Comparison of ENCODE assay signal across 23 cellular contexts in the genomic region with DNA sequence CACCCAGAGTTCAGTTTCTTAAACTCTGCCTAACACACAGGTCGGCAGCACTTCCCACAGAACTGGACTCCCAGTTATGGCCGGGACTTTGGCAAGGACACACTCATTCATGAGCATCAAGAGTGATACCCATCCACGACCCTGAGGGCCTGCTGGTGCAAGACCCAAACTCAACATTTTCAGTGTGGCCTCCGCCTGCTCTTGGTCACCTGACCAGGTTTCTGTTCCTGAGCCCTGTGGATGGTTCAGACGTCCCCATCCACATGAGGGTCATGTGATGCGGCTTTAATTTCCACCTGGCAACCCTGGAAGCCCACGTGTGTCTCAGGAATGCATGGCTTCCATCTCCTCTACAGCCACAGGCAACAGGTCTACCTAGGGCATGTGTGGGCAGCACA.
"Had no signal": no experiment of that assay in that cellular context is flagged by ENCODE, and none has a peak within 500 bp of the region (broad histone marks: within the 10 kb centered on the region; RNA-seq: fewer than 3 reads in every experiment).

No MANE protein-coding gene starts in this region.

- H3K9ac ChIP-seq: parathyroid adenoma had no signal

- H3K4me3 ChIP-seq: body of pancreas, cardiac muscle cell, stomach, suprapubic skin, tibial nerve had no signal

- H3K27me3 ChIP-seq: body of pancreas, cardiac muscle cell, stomach, suprapubic skin, tibial nerve had no signal

- H3K9me3 Mint-ChIP-seq: activated B cell treated with CpG ODN at 0.5 μM for 24 hours; activated naive CD4-positive, alpha-beta T cell treated with anti-CD3 and anti-CD28 coated beads for 36 hours; activated T-cell treated with anti-CD3 and anti-CD28 coated beads, Interleukin-2, amount 50 U/mL, for 4 hours; nephron progenitor cell; T-helper 1 cell treated with Interleukin-12 subunit alpha and Interleukin-12 subunit beta and Interleukin-4 antibody, amounts not matched to agents 30 μg/mL and 1 μg/mL, for 36 hours had no signal

- DNase-seq: activated B cell treated with CpG ODN at 0.5 μM for 24 hours; activated CD4-positive, alpha-beta T cell treated with anti-CD3 and anti-CD28 coated beads, Interleukin-2, amount 50 U/mL, for 48 hours; activated CD8-positive, alpha-beta memory T cell treated with anti-CD3 and anti-CD28 coated beads, Interleukin-2, amount 50 U/mL, for 48 hours; activated naive CD4-positive, alpha-beta T cell treated with anti-CD3 and anti-CD28 coated beads for 36 hours; activated T-cell treated with anti-CD3 and anti-CD28 coated beads, Interleukin-2, amount 50 U/mL, for 4 hours; anterior cingulate cortex; effector CD4-positive, alpha-beta T cell; foreskin fibroblast; immature natural killer cell; kidney glomerular epithelial cell; nephron progenitor cell; nucleus accumbens; stimulated activated CD4-positive, alpha-beta T cell treated with anti-CD3 and anti-CD28 coated beads, Interleukin-4, amount 100 ng/mL, for 4 hours; stomach; T1000 had no signal

- H2AFZ ChIP-seq: parathyroid adenoma had no signal

- H3K4me1 ChIP-seq: body of pancreas, parathyroid adenoma had no signal

- H3K27ac Mint-ChIP-seq: activated B cell treated with CpG ODN at 0.5 μM for 24 hours; activated naive CD4-positive, alpha-beta T cell treated with anti-CD3 and anti-CD28 coated beads for 36 hours; dendritic cell treated with granulocyte-macrophage colony-stimulating factor and Interleukin-4, amounts not matched to agents 40 ng/mL and 50 ng/mL, for 4 days; memory B cell; nephron progenitor cell; T-helper 1 cell treated with Interleukin-12 subunit alpha and Interleukin-12 subunit beta and Interleukin-4 antibody, amounts not matched to agents 30 μg/mL and 1 μg/mL, for 36 hours had no signal

- H3K9me3 ChIP-seq: body of pancreas, stomach, suprapubic skin had no signal

- H3K4me3 Mint-ChIP-seq: activated B cell treated with CpG ODN at 0.5 μM for 24 hours; activated naive CD4-positive, alpha-beta T cell treated with anti-CD3 and anti-CD28 coated beads for 36 hours; activated T-cell treated with anti-CD3 and anti-CD28 coated beads, Interleukin-2, amount 50 U/mL, for 4 hours; dendritic cell treated with granulocyte-macrophage colony-stimulating factor and Interleukin-4, amounts not matched to agents 40 ng/mL and 50 ng/mL, for 4 days; immature natural killer cell; memory B cell; nephron progenitor cell; T-helper 1 cell treated with Interleukin-12 subunit alpha and Interleukin-12 subunit beta and Interleukin-4 antibody, amounts not matched to agents 30 μg/mL and 1 μg/mL, for 36 hours had no signal

- ATAC-seq: activated T-cell treated with anti-CD3 and anti-CD28 coated beads, Interleukin-2, amount 50 U/mL, for 4 hours; body of pancreas had no signal

- H3K36me3 Mint-ChIP-seq: immature natural killer cell, memory B cell had no signal

- H3K4me1 Mint-ChIP-seq: activated B cell treated with CpG ODN at 0.5 μM for 24 hours, memory B cell had no signal

- H3K36me3 ChIP-seq: cardiac muscle cell, stomach, suprapubic skin, tibial nerve had no signal

- H3K27ac ChIP-seq: body of pancreas, cardiac muscle cell, parathyroid adenoma, suprapubic skin, tibial nerve had no signal
